24 cellular contexts compared by ENCODE assay signal in the genomic region with DNA sequence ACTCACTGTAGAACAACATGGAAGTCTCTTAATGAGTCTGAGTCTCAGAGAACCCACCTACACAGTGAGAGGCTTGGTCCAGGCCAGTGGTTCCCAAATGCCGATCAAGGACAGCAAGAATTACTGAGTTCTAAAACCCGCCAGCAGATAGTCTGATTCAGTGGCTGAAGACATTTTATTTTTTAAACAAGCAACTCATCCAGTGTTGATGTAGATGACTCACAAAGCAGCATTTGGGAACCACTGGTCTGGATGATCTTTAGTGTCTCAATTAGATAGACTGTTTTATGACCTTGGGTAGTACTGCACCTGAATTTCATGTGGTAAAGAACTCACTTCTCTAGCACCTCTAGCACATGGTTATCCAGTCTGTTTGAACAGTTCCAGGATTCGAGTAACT.
DNase-seq lines count a peak whose midpoint lies in the region; ATAC-seq, FAIRE-seq and TF ChIP-seq lines count a peak whose summit lies in the region.
"Had no signal": no experiment of that assay in that cellular context is flagged by ENCODE, and none has a peak within 500 bp of the region (broad histone marks: within the 10 kb centered on the region; RNA-seq: fewer than 3 reads in every experiment).

No MANE protein-coding gene starts in this region.

- H2AFZ ChIP-seq in GM23338 (no peak overlapping the region), keratinocyte (ENCODE audit: control insufficient read depth, low read length) (no peak overlapping the region)

- dilution Hi-C loops in keratinocyte (cut with MboI; ENCODE audit: extremely low pct_ligation_motif_present, low sequenced_read_pairs), result no loop called here

- H3K79me2 ChIP-seq in GM23338 (replicated peaks; ENCODE audit: insufficient read depth), result no peaks in the 10 kb centered on the region
- peaks cover 45% of the 10 kb centered on the region for H3K79me2 ChIP-seq in keratinocyte (ENCODE audit: control insufficient read depth, insufficient read depth, low read length)

- H3K4me1 Mint-ChIP-seq in GM23338, result peaks cover 2% of the 10 kb centered on the region; the same call in 1 of the 3 replicates

- H3K4me1 ChIP-seq in GM23338 (ENCODE audit: insufficient read depth) (0 out of 2 replicates have a peak, but pooled peaks cover 2% of the 10 kb centered on the region), keratinocyte (ENCODE audit: control insufficient read depth, extremely low read depth, insufficient read depth, low read length) (peaks cover 22% of the 10 kb centered on the region)
- H3K4me1 ChIP-seq: adrenal gland, esophagus muscularis mucosa, pancreas had no signal

- no peak overlapping the region for H3K9ac ChIP-seq in keratinocyte (ENCODE audit: control insufficient read depth, extremely low read depth, insufficient read depth, low read length)

- H3K36me3 Mint-ChIP-seq in GM23338 (ENCODE audit: low read depth), result peaks cover 5% of the 10 kb centered on the region; the same call in 1 of the 3 replicates

- no peaks in the 10 kb centered on the region; the same call in 2 of the 3 replicates for H3K9me3 Mint-ChIP-seq in GM23338
- H3K9me3 Mint-ChIP-seq: memory B cell; stimulated activated naive CD8-positive, alpha-beta T cell treated with anti-CD3 and anti-CD28 coated beads, Interleukin-15, Interleukin-2, amounts not matched to agents 100 ng/mL and 50 ng/mL, for 24 hours had no signal

- H3F3A ChIP-seq in GM23338 (replicated peaks; ENCODE audit: low read depth), result no peaks in the 10 kb centered on the region

- peak; percentile 74 for FAIRE-seq in keratinocyte (lab: Jason Lieb, UNC)

- H3K4me3 Mint-ChIP-seq in GM23338, result no peak overlapping the region
- H3K4me3 Mint-ChIP-seq: memory B cell; naive thymus-derived CD4-positive, alpha-beta T cell; stimulated activated naive CD8-positive, alpha-beta T cell treated with anti-CD3 and anti-CD28 coated beads, Interleukin-15, Interleukin-2, amounts not matched to agents 100 ng/mL and 50 ng/mL, for 24 hours had no signal

- H3K9me2 ChIP-seq in GM23338 (ENCODE audit: insufficient read depth), result 0 out of 2 replicates have a peak, but pooled peaks cover 5% of the 10 kb centered on the region

- H3K4me2 ChIP-seq in GM23338, result no peak overlapping the region
- H3K4me2 ChIP-seq in keratinocyte (ENCODE audit: control insufficient read depth, extremely low read depth, insufficient read depth, low read depth, low read length), result no peak overlapping the region

- in situ Hi-C loops in brain microvascular endothelial cell (cut with HindIII; ENCODE audit: low pct_ligation_motif_present, low sequenced_read_pairs), result no loop called here

- H3K27ac ChIP-seq in GM23338 (ENCODE audit: low read depth) (no peak overlapping the region), brain microvascular endothelial cell (no peak overlapping the region), keratinocyte (ENCODE audit: control insufficient read depth, insufficient read depth, low read length) (no peak overlapping the region)
- H3K27ac ChIP-seq: adrenal gland, C4-2B, esophagus muscularis mucosa, pancreas had no signal

- H3K27me3 Mint-ChIP-seq in GM23338 (ENCODE audit: insufficient read depth, low read depth, poor library complexity), result no peaks in the 10 kb centered on the region
- H3K27me3 Mint-ChIP-seq: memory B cell; naive thymus-derived CD4-positive, alpha-beta T cell; stimulated activated naive CD8-positive, alpha-beta T cell treated with anti-CD3 and anti-CD28 coated beads, Interleukin-15, Interleukin-2, amounts not matched to agents 100 ng/mL and 50 ng/mL, for 24 hours had no signal

- H3K27me3 ChIP-seq in GM23338 (ENCODE audit: insufficient read depth) (no peaks in the 10 kb centered on the region), brain microvascular endothelial cell (replicated peaks) (no peaks in the 10 kb centered on the region), keratinocyte (ENCODE audit: control insufficient read depth, extremely low read depth, insufficient read depth, low read length) (no peaks in the 10 kb centered on the region)
- H3K27me3 ChIP-seq: adrenal gland, esophagus muscularis mucosa, pancreas had no signal

- H3K36me3 ChIP-seq in GM23338 (ENCODE audit: insufficient read depth) (no peaks in the 10 kb centered on the region), brain microvascular endothelial cell (replicated peaks) (no peaks in the 10 kb centered on the region), keratinocyte (ENCODE audit: control insufficient read depth in 2 of 2, extremely low read depth in 1 of 2, insufficient read depth in 2 of 2, low read length in 2 of 2) (peaks cover 7% of the 10 kb centered on the region in 2 experiments)
- H3K36me3 ChIP-seq: adrenal gland, pancreas had no signal

- ATAC-seq in GM23338 (no peak), SK-N-SH treated with all-trans-retinoic acid at 6 μM for 48 hours (no peak)
- ATAC-seq: naive thymus-derived CD4-positive, alpha-beta T cell; pancreas had no signal

- TF ChIP-seq CTCF in GM23338 (conservative IDR thresholded peaks at IDR 0.05; ENCODE audit: low read depth in 2 of 2) (no peak), brain microvascular endothelial cell (IDR thresholded peaks at IDR 0.05; ENCODE audit: low read depth, low read length, missing control alignments) (no peak), keratinocyte (optimal IDR thresholded peaks at IDR 0.05 in 1 of 3, IDR thresholded peaks at IDR 0.05 in 1 of 3, conservative IDR thresholded peaks at IDR 0.05 in 1 of 3; ENCODE audit: extremely low read depth in 1 of 3, insufficient read depth in 2 of 3, low read length in 3 of 3) (no peak)

- H3K4me3 ChIP-seq in GM23338, result no peak overlapping the region
- H3K4me3 ChIP-seq in brain microvascular endothelial cell (ENCODE audit: low read depth, low read length), result no peak overlapping the region
- H3K4me3 ChIP-seq in keratinocyte (ENCODE audit: control insufficient read depth in 2 of 3, extremely low read depth in 1 of 3, insufficient read depth in 2 of 3, low read depth in 1 of 3, low read length in 3 of 3), result no peak overlapping the region
- H3K4me3 ChIP-seq: adrenal gland, esophagus muscularis mucosa, pancreas had no signal

- H3K9me3 ChIP-seq in keratinocyte (ENCODE audit: control insufficient read depth, low read depth, low read length), result no peaks in the 10 kb centered on the region
- H3K9me3 ChIP-seq: adrenal gland, esophagus muscularis mucosa, pancreas had no signal

- H3K27ac Mint-ChIP-seq in GM23338, result peak overlapping the region; percentile 38; the same call in 1 of the 2 replicates
- H3K27ac Mint-ChIP-seq: memory B cell; stimulated activated naive CD8-positive, alpha-beta T cell treated with anti-CD3 and anti-CD28 coated beads, Interleukin-15, Interleukin-2, amounts not matched to agents 100 ng/mL and 50 ng/mL, for 24 hours had no signal

- DNase-seq in A172 (ENCODE audit: low spot score) (peak; percentile 32), GM23338 (ENCODE audit: low spot score) (no peak), brain microvascular endothelial cell (peak; percentile 52), keratinocyte (ENCODE audit: low read depth, low spot score) (no peak), NCI-H526 (lab: John Stamatoyannopoulos, UW) (no peak), T-helper 1 cell (no peak)
- no peak for DNase-seq in NK-92 treated with Interleukin-12 subunit alpha and Interleukin-12 subunit beta, amount 100 ng/mL, for 24 hours (lab: John Stamatoyannopoulos, UW)
- DNase-seq: activated CD4-positive, alpha-beta T cell treated with anti-CD3 and anti-CD28 coated beads for 4 hours; activated effector memory CD4-positive, alpha-beta T cell treated with Interleukin-2 at 50 U/mL for 16 hours; adrenal gland; central memory CD4-positive, alpha-beta T cell; KG1; naive thymus-derived CD4-positive, alpha-beta T cell; NCI-H1048; NCI-H2029; NCI-H446 treated with DMSO at 0.1 percent for 48 hours; pancreas; RPMI8226; stimulated activated CD4-positive, alpha-beta T cell treated with anti-CD3 and anti-CD28 coated beads, Interleukin-2, amount 100 ng/mL, for 24 hours had no signal

- H4K20me1 ChIP-seq in GM23338 (replicated peaks; ENCODE audit: insufficient read depth) (no peaks in the 10 kb centered on the region), keratinocyte (ENCODE audit: control insufficient read depth, extremely low read depth, insufficient read depth, low read length) (no peaks in the 10 kb centered on the region)

- no peaks in the 10 kb centered on the region for H3K9me1 ChIP-seq in keratinocyte (ENCODE audit: control insufficient read depth, extremely low read depth, insufficient read depth, low read length)

TF ChIP-seq in SK-N-SH treated with all-trans-retinoic acid at 6 μM for 48 hours, 23 proteins besides CTCF, POLR2A, EP300 and RAD21 (continues in another document):
- no peak for TF ChIP-seq ARNTL (CRISPR knock-in tag; IDR thresholded peaks at IDR 0.05; ENCODE audit: borderline replicate concordance, low read depth)
- TF ChIP-seq, protein P1, sequence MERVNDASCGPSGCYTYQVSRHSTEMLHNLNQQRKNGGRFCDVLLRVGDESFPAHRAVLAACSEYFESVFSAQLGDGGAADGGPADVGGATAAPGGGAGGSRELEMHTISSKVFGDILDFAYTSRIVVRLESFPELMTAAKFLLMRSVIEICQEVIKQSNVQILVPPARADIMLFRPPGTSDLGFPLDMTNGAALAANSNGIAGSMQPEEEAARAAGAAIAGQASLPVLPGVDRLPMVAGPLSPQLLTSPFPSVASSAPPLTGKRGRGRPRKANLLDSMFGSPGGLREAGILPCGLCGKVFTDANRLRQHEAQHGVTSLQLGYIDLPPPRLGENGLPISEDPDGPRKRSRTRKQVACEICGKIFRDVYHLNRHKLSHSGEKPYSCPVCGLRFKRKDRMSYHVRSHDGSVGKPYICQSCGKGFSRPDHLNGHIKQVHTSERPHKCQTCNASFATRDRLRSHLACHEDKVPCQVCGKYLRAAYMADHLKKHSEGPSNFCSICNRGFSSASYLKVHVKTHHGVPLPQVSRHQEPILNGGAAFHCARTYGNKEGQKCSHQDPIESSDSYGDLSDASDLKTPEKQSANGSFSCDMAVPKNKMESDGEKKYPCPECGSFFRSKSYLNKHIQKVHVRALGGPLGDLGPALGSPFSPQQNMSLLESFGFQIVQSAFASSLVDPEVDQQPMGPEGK (CRISPR knock-in tag; IDR thresholded peaks at IDR 0.05; ENCODE audit: borderline replicate concordance), result no peak
- TF ChIP-seq RARB (CRISPR knock-in tag; IDR thresholded peaks at IDR 0.05), result no peak
- TF ChIP-seq ZNF565 (CRISPR knock-in tag; conservative IDR thresholded peaks at IDR 0.05; ENCODE audit: low read depth), result no peak
- no peak for TF ChIP-seq BACH2 (CRISPR knock-in tag; IDR thresholded peaks at IDR 0.05; ENCODE audit: borderline replicate concordance)
- TF ChIP-seq ZNF8 (CRISPR knock-in tag; IDR thresholded peaks at IDR 0.05), result no peak
- no peak for TF ChIP-seq OSR1 (CRISPR knock-in tag; IDR thresholded peaks at IDR 0.05)

Comparison
In these comparisons a context has a peak if more than half of its experiments do, and no peak if none do; other contexts are left out.
1. DNase-seq: peak in A172 (single experiment) and brain microvascular endothelial cell (single experiment); none in GM23338 (single experiment), keratinocyte (single experiment), NCI-H526 (0 of 2), NK-92 treated with Interleukin-12 subunit alpha and Interleukin-12 subunit beta, amount 100 ng/mL, for 24 hours (single experiment) and T-helper 1 cell (0 of 5).